ENCODE assay signal across 9 cellular contexts in the genomic region with DNA sequence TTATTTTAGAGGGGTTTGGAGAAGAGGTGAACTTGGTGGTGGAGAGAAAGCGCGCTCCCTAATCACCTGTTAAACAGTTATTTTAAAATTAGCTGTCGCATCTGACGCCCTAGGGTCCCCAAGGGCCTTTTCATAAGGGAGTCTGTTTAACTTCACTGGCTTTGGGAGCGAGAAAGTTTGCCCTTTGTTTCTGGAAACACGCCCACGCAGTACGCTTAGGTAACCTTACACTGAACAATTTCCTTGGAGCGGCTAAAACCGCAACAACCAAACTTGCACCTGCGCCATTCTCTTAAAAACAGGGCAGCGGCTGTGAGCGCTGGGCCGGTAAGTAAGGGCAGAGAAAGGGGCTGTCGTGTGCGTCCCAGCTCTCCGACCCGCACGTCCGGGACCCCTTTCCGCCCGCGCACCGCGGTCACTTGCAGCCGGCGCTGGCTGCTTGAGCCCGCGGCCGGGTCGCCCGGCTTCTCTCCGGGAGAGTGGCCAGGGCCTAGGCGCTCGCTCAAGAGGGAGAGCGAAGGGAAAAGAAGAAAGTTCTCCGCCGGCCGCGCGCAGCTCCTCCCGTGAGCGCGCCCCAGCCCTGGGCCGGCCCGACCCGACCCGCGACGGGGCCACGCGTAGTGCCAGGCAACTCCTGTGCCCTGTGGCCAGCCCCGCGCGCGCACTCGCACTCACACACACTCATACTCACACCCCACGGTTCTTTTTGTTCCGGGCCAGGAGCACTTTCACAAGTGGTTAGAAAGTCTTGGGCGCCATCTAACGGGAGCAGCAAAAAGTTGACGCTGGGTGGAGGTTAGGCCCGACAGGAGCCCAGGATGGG. TPM values are rescaled to one million over a fixed set of nuclear protein-coding genes. Genes with fewer than 3 reads are reported as not detected.
A peak's percentile ranks its signal among the peaks of the same experiment; 100 is the strongest.
DNase-seq lines count a peak whose midpoint lies in the region; ATAC-seq and TF ChIP-seq lines count a peak whose summit lies in the region.
"Had no signal": no experiment of that assay in that cellular context is flagged by ENCODE, and none has a peak within 500 bp of the region (broad histone marks: within the 10 kb centered on the region; RNA-seq: fewer than 3 reads in every experiment).

No MANE protein-coding gene starts in this region.

- H3K27ac ChIP-seq in AG04450 (ENCODE audit: low read depth, low read length): no peak overlapping the region

- no peak overlapping the region for H3K27ac Mint-ChIP-seq in activated T-helper 1 cell treated with anti-CD3 and anti-CD28 coated beads, Interleukin-12 subunit alpha, Interleukin-12 subunit beta, Interleukin-2, Interleukin-4 antibody, amounts not matched to agents 30 ng/mL and 10 ng/mL and 1 ng/mL, durations not matched to agents 14 hours and 24 hours and 36 hours
- no peak overlapping the region for H3K27ac Mint-ChIP-seq in glutamatergic neuron (ENCODE audit: unreplicated experiment)

- no peaks in the 10 kb centered on the region for H3K9me3 ChIP-seq in AG04450 (ENCODE audit: control insufficient read depth, insufficient read depth, low read length)

- peak; percentile 77 for ATAC-seq in HG02763 (IDR thresholded peaks at IDR 0.05; ENCODE audit: unreplicated experiment)

- peak; percentile 8 for DNase-seq in AG04450 (ENCODE audit: low read depth, low spot score)
- peak; percentile 21 for DNase-seq in GM12864 (ENCODE audit: low read depth)
- DNase-seq in NCI-H1105 (lab: John Stamatoyannopoulos, UW): peak; percentile 55
- peak; percentile 42 for DNase-seq in activated T-helper 1 cell treated with anti-CD3 and anti-CD28 coated beads, Interleukin-12 subunit alpha, Interleukin-12 subunit beta, Interleukin-2, Interleukin-4 antibody, amounts not matched to agents 30 ng/mL and 10 ng/mL and 1 ng/mL, durations not matched to agents 14 hours and 24 hours and 36 hours (ENCODE audit: low spot score)
- peak; percentile 71 for DNase-seq in glutamatergic neuron
- peak; percentile 83 for DNase-seq in occipital lobe (lab: John Stamatoyannopoulos, UW)
- DNase-seq in activated effector memory CD4-positive, alpha-beta T cell treated with Interleukin-2 at 50 U/mL for 16 hours: no peak

- H3K9me3 Mint-ChIP-seq in activated T-helper 1 cell treated with anti-CD3 and anti-CD28 coated beads, Interleukin-12 subunit alpha, Interleukin-12 subunit beta, Interleukin-2, Interleukin-4 antibody, amounts not matched to agents 30 ng/mL and 10 ng/mL and 1 ng/mL, durations not matched to agents 14 hours and 24 hours and 36 hours: no peaks in the 10 kb centered on the region
- peaks cover 4% of the 10 kb centered on the region for H3K9me3 Mint-ChIP-seq in glutamatergic neuron (ENCODE audit: unreplicated experiment)

- TF ChIP-seq CTCF in AG04450 (IDR thresholded peaks at IDR 0.05; ENCODE audit: low read depth, low read length): peak; percentile 58
- TF ChIP-seq CTCF in GM12864 (IDR thresholded peaks at IDR 0.05; ENCODE audit: low read depth, low read length, missing control alignments): peak; percentile 67
- no peak for TF ChIP-seq CTCF in glutamatergic neuron (IDR thresholded peaks at IDR 0.05; ENCODE audit: partially characterized antibody, unreplicated experiment)

- H3K27me3 Mint-ChIP-seq in activated T-helper 1 cell treated with anti-CD3 and anti-CD28 coated beads, Interleukin-12 subunit alpha, Interleukin-12 subunit beta, Interleukin-2, Interleukin-4 antibody, amounts not matched to agents 30 ng/mL and 10 ng/mL and 1 ng/mL, durations not matched to agents 14 hours and 24 hours and 36 hours (ENCODE audit: insufficient read depth): peaks cover 72% of the 10 kb centered on the region
- peaks cover 21% of the 10 kb centered on the region for H3K27me3 Mint-ChIP-seq in glutamatergic neuron (ENCODE audit: unreplicated experiment)

- CTCF ChIA-PET in AG04450 (lab: Charles Lee): interaction anchor here (0.6 kb wide), 1 partner anchor 13 kb away, joined by 3 read pairs; no protein-coding TSS in a partner anchor

- H3K4me3 ChIP-seq in AG04450 (ENCODE audit: low read depth, low read length) (peak overlapping the region; percentile 50), GM12864 (ENCODE audit: low read depth, low read length) (peak overlapping the region; percentile 58)

- H3K4me3 Mint-ChIP-seq in activated T-helper 1 cell treated with anti-CD3 and anti-CD28 coated beads, Interleukin-12 subunit alpha, Interleukin-12 subunit beta, Interleukin-2, Interleukin-4 antibody, amounts not matched to agents 30 ng/mL and 10 ng/mL and 1 ng/mL, durations not matched to agents 14 hours and 24 hours and 36 hours: peak overlapping the region; percentile 71
- H3K4me3 Mint-ChIP-seq in glutamatergic neuron (ENCODE audit: unreplicated experiment): peak overlapping the region; percentile 87

- intact Hi-C loops in activated T-helper 1 cell treated with anti-CD3 and anti-CD28 coated beads, Interleukin-12 subunit alpha, Interleukin-12 subunit beta, Interleukin-2, Interleukin-4 antibody, amounts not matched to agents 30 ng/mL and 10 ng/mL and 1 ng/mL, durations not matched to agents 14 hours and 24 hours and 36 hours (cut with micrococcal nuclease): loop anchor here (1.0 to 10.0 kb wide), 3 partner anchors 10 to 208 kb away; no protein-coding TSS in a partner anchor

- peaks cover 36% of the 10 kb centered on the region for H3K27me3 ChIP-seq in AG04450 (ENCODE audit: control insufficient read depth, insufficient read depth, low read length)

- POLR2A ChIA-PET in AG04450 (lab: Yijun Ruan, JAX): no interaction called here

- H3K4me1 Mint-ChIP-seq in activated T-helper 1 cell treated with anti-CD3 and anti-CD28 coated beads, Interleukin-12 subunit alpha, Interleukin-12 subunit beta, Interleukin-2, Interleukin-4 antibody, amounts not matched to agents 30 ng/mL and 10 ng/mL and 1 ng/mL, durations not matched to agents 14 hours and 24 hours and 36 hours (ENCODE audit: low read depth): peaks cover 11% of the 10 kb centered on the region
- H3K4me1 Mint-ChIP-seq in glutamatergic neuron (ENCODE audit: low read depth, unreplicated experiment): peaks cover 3% of the 10 kb centered on the region

- no peaks in the 10 kb centered on the region for H3K36me3 Mint-ChIP-seq in activated T-helper 1 cell treated with anti-CD3 and anti-CD28 coated beads, Interleukin-12 subunit alpha, Interleukin-12 subunit beta, Interleukin-2, Interleukin-4 antibody, amounts not matched to agents 30 ng/mL and 10 ng/mL and 1 ng/mL, durations not matched to agents 14 hours and 24 hours and 36 hours (ENCODE audit: low read depth)
- H3K36me3 Mint-ChIP-seq in glutamatergic neuron (ENCODE audit: unreplicated experiment): no peaks in the 10 kb centered on the region

RNA-seq across cellular contexts. Expression of a gene that starts 19.2 kb away (rescaled TPM):
- not detected in 2 replicates for polyA plus RNA-seq in AG04450 (2011; rRNA removed)
- polyA minus RNA-seq in AG04450 (2011; rRNA and poly(A)+ RNA removed): not detected in 2 replicates
- total RNA-seq in activated T-helper 1 cell treated with anti-CD3 and anti-CD28 coated beads, Interleukin-12 subunit alpha, Interleukin-12 subunit beta, Interleukin-2, Interleukin-4 antibody, amounts not matched to agents 30 ng/mL and 10 ng/mL and 1 ng/mL, durations not matched to agents 14 hours and 24 hours and 36 hours: not detected in 2 replicates
- total RNA-seq in glutamatergic neuron (ENCODE audit: unreplicated experiment): 0.54 TPM
- total RNA-seq in occipital lobe: 274 TPM
- total RNA-seq: T-helper 2 cell treated with Interferon-gamma antibody and Interleukin-4, amounts not matched to agents 100 ng/mL and 5 ng/mL, for 36 hours had no signal

Comparison
In these comparisons a context has a peak if more than half of its experiments do, and no peak if none do; other contexts are left out.
1. RNA of a gene that starts 19.2 kb away (total RNA-seq): 274 TPM in occipital lobe (single experiment); 0.54 TPM in glutamatergic neuron (single experiment) and not detected in activated T-helper 1 cell treated with anti-CD3 and anti-CD28 coated beads, Interleukin-12 subunit alpha, Interleukin-12 subunit beta, Interleukin-2, Interleukin-4 antibody, amounts not matched to agents 30 ng/mL and 10 ng/mL and 1 ng/mL, durations not matched to agents 14 hours and 24 hours and 36 hours; every median in the first group is over 100 times any median in the second.